In genomic region chr3:57151021-57151449, GRCh38 we compare ENCODE assay signal across 19 cellular contexts. TPM values are rescaled to one million over a fixed set of nuclear protein-coding genes. Genes with fewer than 3 reads are reported as not detected.
DNase-seq lines count a peak whose midpoint lies in the region; TF ChIP-seq lines count a peak whose summit lies in the region.
"Had no signal": no experiment of that assay in that cellular context is flagged by ENCODE, and none has a peak within 500 bp of the region (broad histone marks: within the 10 kb centered on the region; RNA-seq: fewer than 3 reads in every experiment).

No MANE protein-coding gene starts in this region.

- peak overlapping the region; percentile 46 for H3K4me3 ChIP-seq in SJCRH30
- no peak overlapping the region for H3K4me3 ChIP-seq in neural progenitor cell
- H3K4me3 ChIP-seq: transverse colon had no signal

- peak overlapping the region; percentile 63 for H3K4me2 ChIP-seq in neural progenitor cell

- peaks cover 17% of the 10 kb centered on the region for H3K36me3 Mint-ChIP-seq in neural progenitor cell
- H3K36me3 Mint-ChIP-seq: activated naive CD4-positive, alpha-beta T cell treated with anti-CD3 and anti-CD28 coated beads, Interleukin-2, amount 50 U/mL, for 24 hours; naive thymus-derived CD4-positive, alpha-beta T cell had no signal

- no peaks in the 10 kb centered on the region for H3K9me3 Mint-ChIP-seq in neural progenitor cell
- H3K9me3 Mint-ChIP-seq: activated naive CD4-positive, alpha-beta T cell treated with anti-CD3 and anti-CD28 coated beads, Interleukin-2, amount 50 U/mL, for 24 hours; naive thymus-derived CD4-positive, alpha-beta T cell had no signal

- peaks cover 2% of the 10 kb centered on the region for H3K27me3 Mint-ChIP-seq in neural progenitor cell (ENCODE audit: insufficient read depth, low read depth)

- H3K4me1 ChIP-seq in SJCRH30 (peaks cover 48% of the 10 kb centered on the region), neural progenitor cell (peaks cover 55% of the 10 kb centered on the region)

- H2AFZ ChIP-seq in neural progenitor cell (replicated peaks) = no peak overlapping the region

- intact Hi-C loops in posterior cingulate gyrus (cut with DNase I) = loop anchor here (10.0 kb wide), 1 partner anchor 156 kb away; no protein-coding TSS in a partner anchor

- peak overlapping the region; percentile 76 for H3K27ac ChIP-seq in SJCRH30
- no peak overlapping the region for H3K27ac ChIP-seq in neural progenitor cell

- H3F3A ChIP-seq in neural progenitor cell (ENCODE audit: low read depth) = peaks cover 34% of the 10 kb centered on the region

- peak overlapping the region; percentile 85 for H3K4me3 Mint-ChIP-seq in neural progenitor cell
- H3K4me3 Mint-ChIP-seq: activated naive CD4-positive, alpha-beta T cell treated with anti-CD3 and anti-CD28 coated beads, Interleukin-2, amount 50 U/mL, for 24 hours; B cell; naive thymus-derived CD4-positive, alpha-beta T cell had no signal

- TF ChIP-seq CTCF in neural progenitor cell (IDR thresholded peaks at IDR 0.05) = no peak
- no peak for TF ChIP-seq CTCF in GM20000 (IDR thresholded peaks at IDR 0.05; ENCODE audit: extremely low read depth, missing control alignments)

- H3K79me2 ChIP-seq in neural progenitor cell (ENCODE audit: low read depth) = peaks cover 72% of the 10 kb centered on the region

- H4K20me1 ChIP-seq in neural progenitor cell (ENCODE audit: low read depth) = peaks cover 75% of the 10 kb centered on the region

- DNase-seq in Daoy (ENCODE audit: low read depth) = peak; percentile 22
- peak; percentile 40 to 81 for DNase-seq in SJCRH30
- peak; percentile 48 for DNase-seq in fibroblast of gingiva (ENCODE audit: low read depth)
- no peak for DNase-seq in neural progenitor cell (ENCODE audit: low spot score)
- no peak for DNase-seq in amniotic stem cell (lab: John Stamatoyannopoulos, UW)
- DNase-seq in posterior cingulate gyrus = no peak
- DNase-seq in GM20000 (ENCODE audit: low spot score) = no peak
- DNase-seq in AG08396 (ENCODE audit: low spot score) = no peak
- DNase-seq: activated T-cell treated with anti-CD3 and anti-CD28 coated beads for 4 hours; central memory CD4-positive, alpha-beta T cell; heart left ventricle; MV-4-11; naive thymus-derived CD4-positive, alpha-beta T cell; NK-92 treated with Interleukin-12 subunit alpha and Interleukin-12 subunit beta, amount 100 ng/mL, for 24 hours; T-helper 9 cell; transverse colon had no signal

- peak overlapping the region; percentile 100 for H3K27ac Mint-ChIP-seq in neural progenitor cell
- H3K27ac Mint-ChIP-seq: activated naive CD4-positive, alpha-beta T cell treated with anti-CD3 and anti-CD28 coated beads, Interleukin-2, amount 50 U/mL, for 24 hours; B cell; naive thymus-derived CD4-positive, alpha-beta T cell had no signal

- H3K27me3 ChIP-seq in SJCRH30 (no peaks in the 10 kb centered on the region), neural progenitor cell (peaks cover 28% of the 10 kb centered on the region)
- H3K27me3 ChIP-seq: heart left ventricle, transverse colon had no signal

- H3K36me3 ChIP-seq in SJCRH30 (peaks cover 2% of the 10 kb centered on the region; the same call in 1 of the 2 replicates), neural progenitor cell (no peaks in the 10 kb centered on the region)
- H3K36me3 ChIP-seq: heart left ventricle, transverse colon had no signal

- H3K9ac ChIP-seq in neural progenitor cell = no peak overlapping the region

- H3K4me1 Mint-ChIP-seq in neural progenitor cell = peaks cover 86% of the 10 kb centered on the region
- H3K4me1 Mint-ChIP-seq: activated naive CD4-positive, alpha-beta T cell treated with anti-CD3 and anti-CD28 coated beads, Interleukin-2, amount 50 U/mL, for 24 hours; B cell; naive thymus-derived CD4-positive, alpha-beta T cell had no signal

- H3K9me3 ChIP-seq in SJCRH30 (replicated peaks) = no peaks in the 10 kb centered on the region
- H3K9me3 ChIP-seq in neural progenitor cell (ENCODE audit: low read depth) = no peaks in the 10 kb centered on the region
- H3K9me3 ChIP-seq: heart left ventricle, transverse colon had no signal

RNA-seq across cellular contexts. Expression of gene IL17RD, which starts 14.1 kb away (rescaled TPM):
- 0.46 and 0.71 TPM in 2 replicates for total RNA-seq in Daoy (2014; rRNA removed; shearing (Covaris generic))
- 36.0 and 38.4 TPM in 2 replicates for total RNA-seq in SJCRH30 (2014; rRNA removed; shearing (Covaris generic))
- total RNA-seq in neural progenitor cell (ENCODE audit: low replicate concordance) = 26.1 and 33.6 TPM in 2 replicates

RNA-seq across cellular contexts. Expression of gene HESX1, which starts 48.7 kb away (rescaled TPM):
- total RNA-seq in Daoy (2014; rRNA removed; shearing (Covaris generic)) = 0.11 TPM in 1 of 2 replicates, not detected in the other
- total RNA-seq in SJCRH30 (2014; rRNA removed; shearing (Covaris generic)) = 1.5 and 1.7 TPM in 2 replicates
- 42.1 and 50.6 TPM in 2 replicates for total RNA-seq in neural progenitor cell (ENCODE audit: low replicate concordance)
- total RNA-seq: naive thymus-derived CD4-positive, alpha-beta T cell; Right ventricle myocardium inferior had no signal

Comparison
In these comparisons a context has a peak if more than half of its experiments do, and no peak if none do; other contexts are left out.
1. DNase-seq: peak in Daoy (single experiment), SJCRH30 (2 of 2) and fibroblast of gingiva (single experiment); none in neural progenitor cell (single experiment), amniotic stem cell (single experiment), posterior cingulate gyrus (0 of 10), GM20000 (single experiment) and AG08396 (single experiment).
2. RNA of gene IL17RD, which starts 14.1 kb away (total RNA-seq): 36.0 to 38.4 TPM in SJCRH30 and 26.1 to 33.6 TPM in neural progenitor cell; 0.46 to 0.71 TPM in Daoy; every median in the first group is over 10 times any median in the second.
3. RNA of gene HESX1, which starts 48.7 kb away (total RNA-seq): 42.1 to 50.6 TPM in neural progenitor cell; 1.5 to 1.7 TPM in SJCRH30 and 0.11 TPM in Daoy; every median in the first group is over 10 times any median in the second.